Comparison of ENCODE assay signal across 36 cellular contexts in the genomic region with DNA sequence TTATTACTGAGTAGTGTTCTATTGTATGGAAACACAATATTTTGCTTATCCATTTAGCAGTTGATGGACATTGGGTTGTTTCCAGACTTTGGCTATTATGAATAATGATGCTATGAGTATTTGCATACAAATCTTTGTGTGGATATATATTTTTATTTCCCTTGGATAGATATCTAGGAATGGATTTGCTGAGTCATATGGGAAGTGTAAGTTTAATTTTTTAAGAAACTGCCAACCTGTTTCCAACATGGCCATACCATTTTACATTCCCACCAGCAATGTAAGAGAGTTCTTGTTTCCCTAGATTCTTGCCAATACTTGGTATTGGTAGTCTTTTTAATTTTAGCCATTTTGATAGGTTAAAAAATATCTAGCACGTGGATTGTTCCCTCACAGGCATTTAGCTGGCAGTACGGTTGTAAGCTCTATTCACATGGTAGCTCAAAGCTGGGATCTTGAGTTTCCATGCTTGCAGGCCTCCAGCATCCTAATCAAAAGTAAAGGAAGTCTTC.
"Had no signal": no experiment of that assay in that cellular context is flagged by ENCODE, and none has a peak within 500 bp of the region (broad histone marks: within the 10 kb centered on the region; RNA-seq: fewer than 3 reads in every experiment).

No MANE protein-coding gene starts in this region.

- H3K36me3 ChIP-seq: MG63 had no signal

- DNase-seq: MG63, MM.1S, MV-4-11, NCI-H1048, NCI-H1092, NCI-H1092 treated with DMSO at 0.1 percent for 48 hours, NCI-H1105, NCI-H1105 treated with DMSO at 0.1 percent for 48 hours, NCI-H1417, NCI-H1417 treated with DMSO at 0.1 percent for 48 hours, NCI-H1436, NCI-H1436 treated with DMSO at 0.1 percent for 48 hours, NCI-H146, NCI-H1694, NCI-H1694 treated with DMSO at 0.1 percent for 48 hours, NCI-H187, NCI-H187 treated with DMSO at 0.1 percent for 48 hours, NCI-H1930, NCI-H2029, NCI-H2029 treated with DMSO at 0.1 percent for 48 hours, NCI-H2081, NCI-H2081 treated with DMSO at 0.1 percent for 48 hours, NCI-H2107, NCI-H2171, NCI-H2171 treated with DMSO at 0.1 percent for 48 hours, NCI-H2227 treated with DMSO at 0.1 percent for 48 hours, NCI-H226, NCI-H345, NCI-H446, NCI-H446 treated with DMSO at 0.1 percent for 48 hours, NCI-H510A, NCI-H510A treated with DMSO at 0.1 percent for 48 hours, NCI-H524, NCI-H524 treated with DMSO at 0.1 percent for 48 hours, NCI-H526, NCI-H526 treated with DMSO at 0.1 percent for 48 hours had no signal

- H3K4me3 ChIP-seq: MG63 had no signal

- H3K27me3 ChIP-seq: MG63 had no signal
